1 cellular context compared by ENCODE assay signal in genomic region chr19:664913-665443, GRCh38.
A peak's percentile ranks its signal among the peaks of the same experiment; 100 is the strongest.
TF ChIP-seq lines count a peak whose summit lies in the region.

No MANE protein-coding gene starts in this region.

TF ChIP-seq in GM12878, 131 proteins besides CTCF, POLR2A, EP300 and RAD21:
- TF ChIP-seq ZNF217 (IDR thresholded peaks at IDR 0.05) (no peak), RAD51 (IDR thresholded peaks at IDR 0.05) (no peak), MTA3 (IDR thresholded peaks at IDR 0.05; ENCODE audit: borderline replicate concordance, low read length) (no peak), STAT3 (IDR thresholded peaks at IDR 0.05; ENCODE audit: low read depth, low read length) (no peak), MXI1 (IDR thresholded peaks at IDR 0.05; ENCODE audit: low read depth, low read length) (no peak), MLLT1 (IDR thresholded peaks at IDR 0.05) (0 out of 2 replicates have a peak, but pooled peaks have one; percentile 16), BHLHE40 (IDR thresholded peaks at IDR 0.05; ENCODE audit: borderline replicate concordance in 1 of 2, low read depth in 2 of 2, low read length in 1 of 2) (0 out of 4 replicates have a peak, but pooled peaks of 1 of the 2 experiments have one; percentile 37), YBX1 (IDR thresholded peaks at IDR 0.05) (no peak), IRF4 (IDR thresholded peaks at IDR 0.05; ENCODE audit: low read depth, low read length) (peak; percentile 39; the same call in 1 of the 2 replicates), RELA (IDR thresholded peaks at IDR 0.05; ENCODE audit: borderline replicate concordance, partially characterized antibody) (peak; percentile 95), FOXM1 (IDR thresholded peaks at IDR 0.05; ENCODE audit: low read depth, low read length) (no peak), NR2F1 (conservative IDR thresholded peaks at IDR 0.05) (0 out of 2 replicates have a peak, but pooled peaks have one; percentile 18), RB1 (IDR thresholded peaks at IDR 0.05; ENCODE audit: borderline replicate concordance) (peak; percentile 70; the same call in 1 of the 2 replicates), SMARCA5 (IDR thresholded peaks at IDR 0.05) (peak; percentile 80; the same call in 1 of the 2 replicates), CHD4 (IDR thresholded peaks at IDR 0.05) (no peak), IKZF1 (conservative IDR thresholded peaks at IDR 0.05) (peak; percentile 82), IKZF2 (IDR thresholded peaks at IDR 0.05) (peak; percentile 22 to 67; a peak in 3 of 4 replicates), GATAD2B (conservative IDR thresholded peaks at IDR 0.05; ENCODE audit: low read depth) (peak; percentile 80), ZNF687 (IDR thresholded peaks at IDR 0.05) (peak; percentile 94), MTA2 (IDR thresholded peaks at IDR 0.05; ENCODE audit: low read depth) (peak; percentile 33; the same call in 1 of the 2 replicates), SIN3A (IDR thresholded peaks at IDR 0.05; ENCODE audit: low read depth, low read length) (no peak), YY1 (IDR thresholded peaks at IDR 0.05; ENCODE audit: low read depth, low read length) (peak; percentile 68), NBN (IDR thresholded peaks at IDR 0.05) (peak; percentile 68; the same call in 1 of the 2 replicates), SUZ12 (IDR thresholded peaks at IDR 0.05; ENCODE audit: unreplicated experiment) (no peak), BCL11A (IDR thresholded peaks at IDR 0.05; ENCODE audit: low read depth, low read length) (no peak), HDAC6 (IDR thresholded peaks at IDR 0.05; ENCODE audit: unreplicated experiment) (no peak), RUNX3 (IDR thresholded peaks at IDR 0.05; ENCODE audit: low read length) (0 out of 2 replicates have a peak, but pooled peaks have one; percentile 19), SMC3 (IDR thresholded peaks at IDR 0.05; ENCODE audit: borderline replicate concordance, low read length) (peak; percentile 95), EED (IDR thresholded peaks at IDR 0.05; ENCODE audit: low read depth) (peak; percentile 35; the same call in 1 of the 2 replicates), NFYA (IDR thresholded peaks at IDR 0.05; ENCODE audit: borderline replicate concordance, low read depth, low read length) (no peak), LARP7 (IDR thresholded peaks at IDR 0.05) (peak; percentile 58; the same call in 1 of the 2 replicates), MEF2A (IDR thresholded peaks at IDR 0.05; ENCODE audit: insufficient read depth, low read depth, low read length) (no peak), BCL3 (IDR thresholded peaks at IDR 0.05; ENCODE audit: borderline replicate concordance, insufficient read depth, low read depth, low read length, poor library complexity, severe bottlenecking) (no peak), MEF2B (IDR thresholded peaks at IDR 0.05; ENCODE audit: partially characterized antibody, poor library complexity, severe bottlenecking) (no peak), ZNF207 (IDR thresholded peaks at IDR 0.05; ENCODE audit: borderline replicate concordance) (peak; percentile 70; the same call in 1 of the 2 replicates)
- TF ChIP-seq, protein P1, sequence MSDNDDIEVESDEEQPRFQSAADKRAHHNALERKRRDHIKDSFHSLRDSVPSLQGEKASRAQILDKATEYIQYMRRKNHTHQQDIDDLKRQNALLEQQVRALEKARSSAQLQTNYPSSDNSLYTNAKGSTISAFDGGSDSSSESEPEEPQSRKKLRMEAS (IDR thresholded peaks at IDR 0.05; ENCODE audit: low read depth, low read length), result peak; percentile 78; the same call in 1 of the 2 replicates
- TF ChIP-seq, protein P2, sequence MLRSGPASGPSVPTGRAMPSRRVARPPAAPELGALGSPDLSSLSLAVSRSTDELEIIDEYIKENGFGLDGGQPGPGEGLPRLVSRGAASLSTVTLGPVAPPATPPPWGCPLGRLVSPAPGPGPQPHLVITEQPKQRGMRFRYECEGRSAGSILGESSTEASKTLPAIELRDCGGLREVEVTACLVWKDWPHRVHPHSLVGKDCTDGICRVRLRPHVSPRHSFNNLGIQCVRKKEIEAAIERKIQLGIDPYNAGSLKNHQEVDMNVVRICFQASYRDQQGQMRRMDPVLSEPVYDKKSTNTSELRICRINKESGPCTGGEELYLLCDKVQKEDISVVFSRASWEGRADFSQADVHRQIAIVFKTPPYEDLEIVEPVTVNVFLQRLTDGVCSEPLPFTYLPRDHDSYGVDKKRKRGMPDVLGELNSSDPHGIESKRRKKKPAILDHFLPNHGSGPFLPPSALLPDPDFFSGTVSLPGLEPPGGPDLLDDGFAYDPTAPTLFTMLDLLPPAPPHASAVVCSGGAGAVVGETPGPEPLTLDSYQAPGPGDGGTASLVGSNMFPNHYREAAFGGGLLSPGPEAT (IDR thresholded peaks at IDR 0.05; ENCODE audit: low read depth), result peak; percentile 66
- TF ChIP-seq, protein P3, sequence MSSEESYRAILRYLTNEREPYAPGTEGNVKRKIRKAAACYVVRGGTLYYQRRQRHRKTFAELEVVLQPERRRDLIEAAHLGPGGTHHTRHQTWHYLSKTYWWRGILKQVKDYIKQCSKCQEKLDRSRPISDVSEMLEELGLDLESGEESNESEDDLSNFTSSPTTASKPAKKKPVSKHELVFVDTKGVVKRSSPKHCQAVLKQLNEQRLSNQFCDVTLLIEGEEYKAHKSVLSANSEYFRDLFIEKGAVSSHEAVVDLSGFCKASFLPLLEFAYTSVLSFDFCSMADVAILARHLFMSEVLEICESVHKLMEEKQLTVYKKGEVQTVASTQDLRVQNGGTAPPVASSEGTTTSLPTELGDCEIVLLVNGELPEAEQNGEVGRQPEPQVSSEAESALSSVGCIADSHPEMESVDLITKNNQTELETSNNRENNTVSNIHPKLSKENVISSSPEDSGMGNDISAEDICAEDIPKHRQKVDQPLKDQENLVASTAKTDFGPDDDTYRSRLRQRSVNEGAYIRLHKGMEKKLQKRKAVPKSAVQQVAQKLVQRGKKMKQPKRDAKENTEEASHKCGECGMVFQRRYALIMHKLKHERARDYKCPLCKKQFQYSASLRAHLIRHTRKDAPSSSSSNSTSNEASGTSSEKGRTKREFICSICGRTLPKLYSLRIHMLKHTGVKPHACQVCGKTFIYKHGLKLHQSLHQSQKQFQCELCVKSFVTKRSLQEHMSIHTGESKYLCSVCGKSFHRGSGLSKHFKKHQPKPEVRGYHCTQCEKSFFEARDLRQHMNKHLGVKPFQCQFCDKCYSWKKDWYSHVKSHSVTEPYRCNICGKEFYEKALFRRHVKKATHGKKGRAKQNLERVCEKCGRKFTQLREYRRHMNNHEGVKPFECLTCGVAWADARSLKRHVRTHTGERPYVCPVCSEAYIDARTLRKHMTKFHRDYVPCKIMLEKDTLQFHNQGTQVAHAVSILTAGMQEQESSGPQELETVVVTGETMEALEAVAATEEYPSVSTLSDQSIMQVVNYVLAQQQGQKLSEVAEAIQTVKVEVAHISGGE (CRISPR knock-in tag; IDR thresholded peaks at IDR 0.05), result no peak
